Comparison of ENCODE assay signal across 14 cellular contexts in the genomic region with DNA sequence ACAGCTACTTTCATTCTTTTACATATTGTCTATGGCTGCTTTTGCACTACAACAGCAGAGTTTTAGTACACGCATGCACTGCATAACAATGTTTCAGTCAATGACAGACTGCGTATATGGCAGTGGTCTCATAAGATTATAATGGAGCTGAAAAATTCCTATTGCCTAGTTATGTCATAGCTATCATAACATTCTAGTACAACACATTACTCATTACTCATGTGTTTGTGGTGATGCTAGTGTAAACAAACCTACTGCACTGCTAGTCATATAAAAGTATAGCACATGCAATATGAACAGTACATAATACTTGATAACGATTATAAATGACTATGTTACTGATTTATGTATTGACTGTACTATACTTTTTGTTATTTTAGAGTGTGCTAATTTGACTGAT.
"Had no signal": no experiment of that assay in that cellular context is flagged by ENCODE, and none has a peak within 500 bp of the region (broad histone marks: within the 10 kb centered on the region; RNA-seq: fewer than 3 reads in every experiment).

No MANE protein-coding gene starts in this region.

- H3K9me3 ChIP-seq: adrenal gland, gastroesophageal sphincter, left ventricle myocardium inferior, suprapubic skin, upper lobe of right lung had no signal

- H3K4me1 ChIP-seq: adrenal gland, gastroesophageal sphincter, left ventricle myocardium inferior, suprapubic skin, upper lobe of right lung had no signal

- H3K36me3 ChIP-seq: adrenal gland, gastroesophageal sphincter, left ventricle myocardium inferior, suprapubic skin, upper lobe of right lung had no signal

- ATAC-seq: gastroesophageal sphincter; stimulated activated naive CD8-positive, alpha-beta T cell treated with anti-CD3 and anti-CD28 coated beads, Interleukin-15, Interleukin-2, amounts not matched to agents 100 U/mL and 50 U/mL, for 24 hours; T-cell; upper lobe of right lung had no signal

- H3K27ac ChIP-seq: adrenal gland, gastroesophageal sphincter, left ventricle myocardium inferior, suprapubic skin, upper lobe of right lung, VCaP had no signal

- H3K4me3 ChIP-seq: adrenal gland, gastroesophageal sphincter, left ventricle myocardium inferior, suprapubic skin, upper lobe of right lung had no signal

- H3K27me3 ChIP-seq: adrenal gland, gastroesophageal sphincter, suprapubic skin, upper lobe of right lung had no signal

- DNase-seq: activated CD4-positive, alpha-beta memory T cell treated with anti-CD3 and anti-CD28 coated beads, Interleukin-2, amount 10 ng/mL, durations not matched to agents 7 days and 5 days; activated CD8-positive, alpha-beta memory T cell treated with anti-CD3 and anti-CD28 coated beads, Interleukin-2, amount 50 U/mL, for 48 hours; activated naive CD4-positive, alpha-beta T cell; adrenal gland; left ventricle myocardium inferior; stimulated activated CD4-positive, alpha-beta T cell treated with anti-CD3 and anti-CD28 coated beads, Interleukin-2, amount 100 ng/mL, for 48 hours; stimulated activated CD8-positive, alpha-beta memory T cell treated with anti-CD3 and anti-CD28 coated beads, Interleukin-4, amount 100 ng/mL, for 48 hours; stimulated activated naive CD8-positive, alpha-beta T cell treated with anti-CD3 and anti-CD28 coated beads, Interleukin-15, Interleukin-2, amounts not matched to agents 100 U/mL and 50 U/mL, for 24 hours; T-cell; T1000; upper lobe of right lung had no signal
